Comparison of ENCODE assay signal across 2 cellular contexts in genomic region chrX:123989235-123989634, GRCh38.
TF ChIP-seq lines count a peak whose summit lies in the region.

No MANE protein-coding gene starts in this region.

TF ChIP-seq in A549, 52 proteins besides CTCF, POLR2A, EP300 and RAD21:
- peak; percentile 50 for TF ChIP-seq MAFK (IDR thresholded peaks at IDR 0.05; ENCODE audit: partially characterized antibody)
- TF ChIP-seq NFE2L2 (conservative IDR thresholded peaks at IDR 0.05; ENCODE audit: low read length), result no peak
- TF ChIP-seq HOXB5 (CRISPR knock-in tag; IDR thresholded peaks at IDR 0.05), result no peak
- no peak for TF ChIP-seq RARB (CRISPR knock-in tag; IDR thresholded peaks at IDR 0.05)
TF ChIP-seq in A549: peak in this region for 1.

TF ChIP-seq in IMR-90, 13 proteins besides CTCF, POLR2A, EP300 and RAD21:
- TF ChIP-seq BHLHE40 (IDR thresholded peaks at IDR 0.05; ENCODE audit: low read depth, low read length), result no peak
- TF ChIP-seq MAFK (IDR thresholded peaks at IDR 0.05; ENCODE audit: low read depth, low read length), result peak; percentile 43; the same call in 1 of the 2 replicates
- TF ChIP-seq ELK1 (IDR thresholded peaks at IDR 0.05; ENCODE audit: borderline replicate concordance, low read depth, low read length), result no peak
